Comparison of ENCODE assay signal across 8 cellular contexts in genomic region chr12:70365648-70366518, GRCh38. TPM values are rescaled to one million over a fixed set of nuclear protein-coding genes. Genes with fewer than 3 reads are reported as not detected.
DNase-seq lines count a peak whose midpoint lies in the region; ATAC-seq and TF ChIP-seq lines count a peak whose summit lies in the region.

A gene with protein sequence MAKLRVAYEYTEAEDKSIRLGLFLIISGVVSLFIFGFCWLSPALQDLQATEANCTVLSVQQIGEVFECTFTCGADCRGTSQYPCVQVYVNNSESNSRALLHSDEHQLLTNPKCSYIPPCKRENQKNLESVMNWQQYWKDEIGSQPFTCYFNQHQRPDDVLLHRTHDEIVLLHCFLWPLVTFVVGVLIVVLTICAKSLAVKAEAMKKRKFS (plus strand): TSS chr12:70366290. CDS start chr12:70366735, 445 bp downstream.

- H3K27ac ChIP-seq in body of pancreas = no peak within 1 kb of the TSS

- peaks cover 0 to 3% (median 0%) of the 10 kb centered on the region in 3 donors for H3K9me3 ChIP-seq in body of pancreas

- H3K27me3 ChIP-seq in body of pancreas = peaks cover 0 to 11% of the 10 kb centered on the region in 2 donors

- no peak for TF ChIP-seq POLR2A in body of pancreas (IDR thresholded peaks at IDR 0.05)

- ATAC-seq in HG02759 (IDR thresholded peaks at IDR 0.05; ENCODE audit: unreplicated experiment) (peak; percentile 87), body of pancreas (peak; percentile 70)

- intact Hi-C loops in body of pancreas (cut with DNase I) = no loop called here

- 1% methylated on average over 26 to 56 of the region's 88 CpGs for WGBS in body of pancreas, 2 donors

- TF ChIP-seq CTCF in GM13976 (IDR thresholded peaks at IDR 0.05; ENCODE audit: borderline replicate concordance, control extremely low read depth, extremely low read depth, insufficient read depth, missing control alignments) = no peak
- no peak for TF ChIP-seq CTCF in body of pancreas (IDR thresholded peaks at IDR 0.05)

- H3K4me1 ChIP-seq in body of pancreas = peaks cover 24% of the 10 kb centered on the region

- in situ Hi-C loops in GM13976 (cut with MboI; ENCODE audit: low sequenced_read_pairs, unreplicated experiment) = no loop called here

- H3K4me3 ChIP-seq in body of pancreas = peak within 1 kb of the TSS; percentile 33 to 93

- peak; percentile 94 for DNase-seq in GM13976 (ENCODE audit: low spot score)
- peak; percentile 65 for DNase-seq in NCI-H1417 treated with DMSO at 0.1 percent for 48 hours (lab: John Stamatoyannopoulos, UW)
- peak; percentile 63 for DNase-seq in UCSD-AML1 (lab: John Stamatoyannopoulos, UW; ENCODE audit: unreplicated experiment)
- DNase-seq in body of pancreas = peak; percentile 36 to 61 (median 42)
- DNase-seq in iPS-NIHi7 (ENCODE audit: extremely low spot score) = peak; percentile 95
- DNase-seq in stimulated activated CD4-positive, alpha-beta T cell treated with anti-CD3 and anti-CD28 coated beads, Interleukin-12 subunit alpha, Interleukin-12 subunit beta, amount 100 ng/mL, for 24 hours (ENCODE audit: low read depth in 2 of 2) = peak; percentile 51 to 67
- no peak for DNase-seq in MV-4-11 (lab: John Stamatoyannopoulos, UW)

- no peaks in the 10 kb centered on the region for H3K36me3 ChIP-seq in body of pancreas (replicated peaks in 1 of 2; ENCODE audit: insufficient read depth in 1 of 2, low read depth in 2 of 2)

RNA-seq across cellular contexts. Expression of the gene that starts here (rescaled TPM):
- 1 to 10 TPM in 1 of 2 donors, under 1 TPM in 1; 0.33 to 1.6 TPM for total RNA-seq in body of pancreas
